In genomic region chr22:37926358-37926757, GRCh38 we compare ENCODE assay signal across 32 cellular contexts. TPM values are rescaled to one million over a fixed set of nuclear protein-coding genes. Genes with fewer than 3 reads are reported as not detected.
"Had no signal": no experiment of that assay in that cellular context is flagged by ENCODE, and none has a peak within 500 bp of the region (broad histone marks: within the 10 kb centered on the region; RNA-seq: fewer than 3 reads in every experiment).

No MANE protein-coding gene starts in this region.

- H3K4me3 ChIP-seq: ascending aorta, cardiac muscle cell, SJCRH30 had no signal

- H3K4me1 ChIP-seq: ascending aorta, SJCRH30 had no signal

- H3K36me3 ChIP-seq: SJCRH30 had no signal

- ATAC-seq: activated CD8-positive, alpha-beta memory T cell treated with anti-CD3 and anti-CD28 coated beads, Interleukin-2, amount 10 ng/mL, durations not matched to agents 7 days and 5 days; activated naive CD4-positive, alpha-beta T cell treated with anti-CD3 and anti-CD28 coated beads, Interleukin-2, amount 50 U/mL, for 72 hours; Panc1; WTC11 had no signal

- H3K27me3 ChIP-seq: ascending aorta, cardiac muscle cell, SJCRH30 had no signal

- H3K27ac ChIP-seq: ascending aorta, cardiac muscle cell, SJCRH30 had no signal

- DNase-seq: activated CD4-positive, alpha-beta T cell treated with anti-CD3 and anti-CD28 coated beads for 48 hours; activated CD4-positive, alpha-beta T cell treated with anti-CD3 and anti-CD28 coated beads, Interleukin-2, amount 50 U/mL, for 48 hours; activated CD4-positive, CD25-positive, alpha-beta regulatory T cell treated with anti-CD3 and anti-CD28 coated beads, Interleukin-2, amount 50 U/mL, for 72 hours; activated CD8-positive, alpha-beta memory T cell treated with anti-CD3 and anti-CD28 coated beads, Interleukin-2, amount 10 ng/mL, durations not matched to agents 7 days and 5 days; activated effector memory CD4-positive, alpha-beta T cell treated with Interleukin-2 at 50 U/mL for 16 hours; activated naive CD4-positive, alpha-beta T cell; activated naive CD8-positive, alpha-beta T cell treated with anti-CD3 and anti-CD28 coated beads, Interleukin-2, amount 50 U/mL, for 24 hours; activated T-cell treated with anti-CD3 and anti-CD28 coated beads, Interleukin-2, amount 50 U/mL, for 24 hours; amniotic stem cell; IMR-90; Kasumi-1; KBM-7; NCI-H1105 treated with DMSO at 0.1 percent for 48 hours; NCI-H1436 treated with DMSO at 0.1 percent for 48 hours; NCI-H187 treated with DMSO at 0.1 percent for 48 hours; NCI-H2081 treated with DMSO at 0.1 percent for 48 hours; NCI-H2171; NCI-H2227 treated with DMSO at 0.1 percent for 48 hours; NCI-H526; NCI-H774; Right ventricle myocardium superior; RPMI8226; SJCRH30; T-helper 9 cell had no signal

- H3K9me3 ChIP-seq: ascending aorta, SJCRH30 had no signal

RNA-seq across cellular contexts. Expression of gene C22orf23, which starts 27.0 kb away (rescaled TPM):
- total RNA-seq: activated naive CD4-positive, alpha-beta T cell treated with anti-CD3 and anti-CD28 coated beads, Interleukin-2, amount 50 U/mL, for 72 hours; activated T-helper 1 cell treated with anti-CD3 and anti-CD28 coated beads, Interleukin-12 subunit alpha, Interleukin-12 subunit beta, Interleukin-2, Interleukin-4 antibody, amounts not matched to agents 30 ng/mL and 10 ng/mL and 1 ng/mL, durations not matched to agents 14 hours and 24 hours and 36 hours; ascending aorta; SJCRH30 had no signal

RNA-seq across cellular contexts. Expression of gene SOX10, which starts 58.0 kb away (rescaled TPM):
- total RNA-seq: activated CD8-positive, alpha-beta memory T cell treated with anti-CD3 and anti-CD28 coated beads, Interleukin-2, amount 10 ng/mL, durations not matched to agents 7 days and 5 days; activated naive CD4-positive, alpha-beta T cell treated with anti-CD3 and anti-CD28 coated beads, Interleukin-2, amount 50 U/mL, for 72 hours; activated T-helper 1 cell treated with anti-CD3 and anti-CD28 coated beads, Interleukin-12 subunit alpha, Interleukin-12 subunit beta, Interleukin-2, Interleukin-4 antibody, amounts not matched to agents 30 ng/mL and 10 ng/mL and 1 ng/mL, durations not matched to agents 14 hours and 24 hours and 36 hours; IMR-90; NCI-H460; OCI-LY7; SJCRH30 had no signal
